Comparison of ENCODE assay signal across 14 cellular contexts in the genomic region with DNA sequence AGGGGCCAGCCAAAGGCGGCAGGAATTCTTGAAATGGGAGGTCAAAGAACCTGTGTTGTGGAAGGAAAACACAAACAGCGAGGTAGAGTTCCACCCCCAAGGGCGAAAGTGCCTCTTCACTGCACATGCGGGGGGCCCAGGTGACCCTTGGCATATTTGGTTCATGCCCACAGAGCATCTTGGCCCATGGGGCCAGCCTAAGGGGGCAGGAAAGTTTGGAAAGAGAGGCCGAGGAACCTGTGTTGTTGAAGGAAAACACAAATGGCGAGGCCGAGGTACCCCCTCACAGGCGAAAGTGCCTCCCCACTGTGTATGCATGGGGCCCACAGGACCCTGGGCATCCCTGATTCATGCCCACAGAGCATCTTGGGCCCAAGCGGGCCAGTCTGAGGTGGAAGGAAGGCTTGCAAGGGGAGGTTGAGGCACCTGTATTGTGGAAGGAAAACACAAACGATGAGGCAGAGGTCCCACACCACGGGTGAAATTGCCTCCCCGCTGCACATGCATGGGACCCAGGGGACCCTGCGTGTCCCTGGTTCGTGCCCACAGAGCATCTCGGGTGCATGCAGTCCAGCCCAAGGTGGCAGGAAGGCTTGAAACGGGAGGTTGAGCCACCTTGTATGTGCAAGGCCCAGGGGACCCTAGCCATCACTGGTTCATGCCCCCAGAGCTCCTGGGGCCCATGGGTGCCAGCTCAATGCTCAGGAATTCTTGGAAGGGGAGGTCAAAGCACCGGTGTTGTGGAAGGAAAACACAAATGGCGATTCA.
DNase-seq lines count a peak whose midpoint lies in the region; ATAC-seq and TF ChIP-seq lines count a peak whose summit lies in the region.
"Had no signal": no experiment of that assay in that cellular context is flagged by ENCODE, and none has a peak within 500 bp of the region (broad histone marks: within the 10 kb centered on the region; RNA-seq: fewer than 3 reads in every experiment).

No MANE protein-coding gene starts in this region.

- intact Hi-C loops in natural killer cell (cut with micrococcal nuclease), result no loop called here

- no peak overlapping the region for H3K4me3 ChIP-seq in Karpas-422 (ENCODE audit: low read length)
- H3K4me3 ChIP-seq: ascending aorta, neural progenitor cell had no signal

- H3K27me3 Mint-ChIP-seq in natural killer cell (ENCODE audit: low read depth in 2 of 2), result no peaks in the 10 kb centered on the region
- no peaks in the 10 kb centered on the region for H3K27me3 Mint-ChIP-seq in natural killer cell treated with Interleukin-12 subunit alpha and Interleukin-12 subunit beta and Interleukin-15 and Interleukin-18, amount 100 ng/mL, for 72 hours
- H3K27me3 Mint-ChIP-seq in endothelial cell (ENCODE audit: unreplicated experiment), result no peaks in the 10 kb centered on the region
- H3K27me3 Mint-ChIP-seq: B cell had no signal

- ATAC-seq in natural killer cell (no peak), omental fat pad (ENCODE audit: low FRiP score) (no peak), GM18873 (IDR thresholded peaks at IDR 0.05; ENCODE audit: low FRiP score, unreplicated experiment) (no peak), HG03571 (IDR thresholded peaks at IDR 0.05; ENCODE audit: unreplicated experiment) (no peak)
- ATAC-seq in natural killer cell treated with Interleukin-12 subunit alpha and Interleukin-12 subunit beta and Interleukin-15 and Interleukin-18, amount 100 ng/mL, for 72 hours, result no peak
- ATAC-seq: foreskin keratinocyte had no signal

- TF ChIP-seq CTCF in natural killer cell (IDR thresholded peaks at IDR 0.05) (no peak), endothelial cell (IDR thresholded peaks at IDR 0.05; ENCODE audit: unreplicated experiment) (no peak), omental fat pad (IDR thresholded peaks at IDR 0.05) (no peak)

- no peak overlapping the region for H3K4me2 ChIP-seq in Karpas-422 (ENCODE audit: low read depth, low read length, poor library complexity, severe bottlenecking)
- H3K4me2 ChIP-seq: neural progenitor cell had no signal

- H3K4me3 Mint-ChIP-seq in natural killer cell, result no peak overlapping the region
- no peak overlapping the region for H3K4me3 Mint-ChIP-seq in natural killer cell treated with Interleukin-12 subunit alpha and Interleukin-12 subunit beta and Interleukin-15 and Interleukin-18, amount 100 ng/mL, for 72 hours
- no peak overlapping the region for H3K4me3 Mint-ChIP-seq in endothelial cell (ENCODE audit: unreplicated experiment)
- H3K4me3 Mint-ChIP-seq: B cell, neural progenitor cell had no signal

- H3K9me2 ChIP-seq in Karpas-422 (replicated peaks; ENCODE audit: insufficient read depth, low read length), result no peaks in the 10 kb centered on the region

- peaks cover 8 to 25% of the 10 kb centered on the region in 2 donors for H3K9me3 Mint-ChIP-seq in natural killer cell
- peaks cover 20% of the 10 kb centered on the region for H3K9me3 Mint-ChIP-seq in natural killer cell treated with Interleukin-12 subunit alpha and Interleukin-12 subunit beta and Interleukin-15 and Interleukin-18, amount 100 ng/mL, for 72 hours
- peaks cover 8% of the 10 kb centered on the region for H3K9me3 Mint-ChIP-seq in endothelial cell (ENCODE audit: unreplicated experiment)

- H3K9me3 ChIP-seq in Karpas-422 (ENCODE audit: low read length), result peaks cover 37% of the 10 kb centered on the region

- DNase-seq in natural killer cell, result peak; percentile 8
- DNase-seq in natural killer cell treated with Interleukin-12 subunit alpha and Interleukin-12 subunit beta and Interleukin-15 and Interleukin-18, amount 100 ng/mL, for 72 hours (ENCODE audit: low spot score), result no peak
- DNase-seq in endothelial cell (ENCODE audit: low spot score), result peak; percentile 0
- peak; percentile 8 for DNase-seq in omental fat pad (ENCODE audit: low spot score)
- DNase-seq in cerebellar nuclear complex (lab: John Stamatoyannopoulos, UW), result no peak
- no peak for DNase-seq in Karpas-422
- DNase-seq: effector CD8-positive, alpha-beta T cell; foreskin keratinocyte; NCI-H2081 treated with DMSO at 0.1 percent for 48 hours had no signal

- no peaks in the 10 kb centered on the region for H4K20me1 ChIP-seq in Karpas-422 (ENCODE audit: insufficient read depth, low read depth, low read length)

- H3K4me1 Mint-ChIP-seq in natural killer cell (no peaks in the 10 kb centered on the region), endothelial cell (ENCODE audit: unreplicated experiment) (no peaks in the 10 kb centered on the region)
- H3K4me1 Mint-ChIP-seq in natural killer cell treated with Interleukin-12 subunit alpha and Interleukin-12 subunit beta and Interleukin-15 and Interleukin-18, amount 100 ng/mL, for 72 hours (ENCODE audit: low read depth in 2 of 2), result no peaks in the 10 kb centered on the region
- H3K4me1 Mint-ChIP-seq: B cell, neural progenitor cell had no signal

- peaks cover 35% of the 10 kb centered on the region for H3K36me3 Mint-ChIP-seq in natural killer cell
- peaks cover 30% of the 10 kb centered on the region for H3K36me3 Mint-ChIP-seq in natural killer cell treated with Interleukin-12 subunit alpha and Interleukin-12 subunit beta and Interleukin-15 and Interleukin-18, amount 100 ng/mL, for 72 hours
- H3K36me3 Mint-ChIP-seq in endothelial cell (ENCODE audit: low read depth, unreplicated experiment), result peaks cover 4% of the 10 kb centered on the region
- H3K36me3 Mint-ChIP-seq: neural progenitor cell had no signal

- H3K36me3 ChIP-seq in Karpas-422 (ENCODE audit: insufficient read depth, low read length), result no peaks in the 10 kb centered on the region
- H3K36me3 ChIP-seq: ascending aorta, neural progenitor cell had no signal

- H3K79me2 ChIP-seq in Karpas-422 (ENCODE audit: low read length), result no peaks in the 10 kb centered on the region

- H3K9ac ChIP-seq in Karpas-422 (ENCODE audit: low read length), result no peak overlapping the region
- H3K9ac ChIP-seq: neural progenitor cell had no signal

- H3K4me1 ChIP-seq in Karpas-422 (ENCODE audit: low read length), result no peaks in the 10 kb centered on the region
- H3K4me1 ChIP-seq: ascending aorta, foreskin keratinocyte, neural progenitor cell had no signal

- no peaks in the 10 kb centered on the region for H3K27me3 ChIP-seq in Karpas-422 (ENCODE audit: low read length)
- H3K27me3 ChIP-seq: ascending aorta, foreskin keratinocyte, neural progenitor cell had no signal

- H2AFZ ChIP-seq in Karpas-422 (ENCODE audit: low read length), result no peak overlapping the region
- H2AFZ ChIP-seq: neural progenitor cell had no signal

- no peak overlapping the region for H3K27ac Mint-ChIP-seq in natural killer cell
- no peak overlapping the region for H3K27ac Mint-ChIP-seq in natural killer cell treated with Interleukin-12 subunit alpha and Interleukin-12 subunit beta and Interleukin-15 and Interleukin-18, amount 100 ng/mL, for 72 hours
- no peak overlapping the region for H3K27ac Mint-ChIP-seq in endothelial cell (ENCODE audit: unreplicated experiment)
- H3K27ac Mint-ChIP-seq: B cell, neural progenitor cell had no signal

- no peak overlapping the region for H3K27ac ChIP-seq in Karpas-422 (ENCODE audit: low read length)
- H3K27ac ChIP-seq: ascending aorta, foreskin keratinocyte, neural progenitor cell had no signal

Comparison
In these comparisons a context has a peak if more than half of its experiments do, and no peak if none do; other contexts are left out.
1. DNase-seq: peak in natural killer cell (single experiment), endothelial cell (single experiment) and omental fat pad (single experiment); none in natural killer cell treated with Interleukin-12 subunit alpha and Interleukin-12 subunit beta and Interleukin-15 and Interleukin-18, amount 100 ng/mL, for 72 hours (single experiment), cerebellar nuclear complex (0 of 2) and Karpas-422 (single experiment).